8 cellular contexts compared by ENCODE assay signal in the genomic region with DNA sequence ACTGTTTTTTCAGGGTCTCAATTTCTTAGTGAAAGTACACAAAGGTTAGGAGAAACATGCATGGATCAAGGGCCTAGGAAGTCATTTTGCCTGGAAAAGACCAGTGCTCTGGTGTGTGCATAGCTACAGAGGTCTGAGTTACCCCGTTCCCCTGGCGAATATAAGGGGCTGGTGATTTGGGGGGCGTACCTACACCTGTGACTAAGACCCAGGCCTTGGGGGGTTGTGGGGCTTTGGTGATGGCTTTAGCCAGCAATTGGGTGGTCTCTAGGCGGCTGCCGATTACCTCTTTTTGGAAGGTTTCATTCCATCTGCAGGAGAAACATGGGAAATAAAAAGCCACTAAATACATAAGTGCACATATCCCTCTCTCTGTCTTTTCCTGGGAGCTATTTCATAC. TPM values are rescaled to one million over a fixed set of nuclear protein-coding genes. Genes with fewer than 3 reads are reported as not detected.
A peak's percentile ranks its signal among the peaks of the same experiment; 100 is the strongest.
DNase-seq lines count a peak whose midpoint lies in the region; ATAC-seq and TF ChIP-seq lines count a peak whose summit lies in the region.

No MANE protein-coding gene starts in this region.

- peaks cover 0 to 2% (median 0%) of the 10 kb centered on the region in 8 donors for H3K9me3 Mint-ChIP-seq in CD4-positive, alpha-beta memory T cell
- H3K9me3 Mint-ChIP-seq in effector memory CD8-positive, alpha-beta T cell, result no peaks in the 10 kb centered on the region

- POLR2A ChIA-PET in CD4-positive, alpha-beta memory T cell (lab: Charles Lee; ENCODE audit: partially characterized antibody), result interaction anchor here (0.8 to 9.9 kb wide), 16 partner anchors 14 to 1120 kb away, joined by 3 to 215 read pairs (median 8); partner anchors contain the start of genes ADCY4, CBLN3, CHMP4A and DHRS1

- peak overlapping the region; percentile 57 to 85 for H3K4me3 ChIP-seq in CD4-positive, alpha-beta memory T cell (ENCODE audit: low read length in 2 of 2)
- H3K4me3 ChIP-seq in OCI-LY3 (ENCODE audit: low read length) (peak overlapping the region; percentile 95), neuronal stem cell (ENCODE audit: low read length in 2 of 2) (peak overlapping the region; percentile 80 to 94)

- no peaks in the 10 kb centered on the region for H3K79me1 ChIP-seq in neuronal stem cell (ENCODE audit: low read depth, low read length)

- H4K8ac ChIP-seq in neuronal stem cell (ENCODE audit: low read depth, low read length), result no peak overlapping the region

- no peak overlapping the region for H3K18ac ChIP-seq in neuronal stem cell (ENCODE audit: low read length)

- H3K27me3 Mint-ChIP-seq in CD4-positive, alpha-beta memory T cell, result no peaks in the 10 kb centered on the region
- no peaks in the 10 kb centered on the region for H3K27me3 Mint-ChIP-seq in effector memory CD8-positive, alpha-beta T cell

- no peak overlapping the region for H3K4ac ChIP-seq in neuronal stem cell (ENCODE audit: low read length)

- peaks cover 26 to 67% (median 50%) of the 10 kb centered on the region in 4 donors for H3K4me1 Mint-ChIP-seq in CD4-positive, alpha-beta memory T cell
- peaks cover 38% of the 10 kb centered on the region in 2 donors for H3K4me1 Mint-ChIP-seq in effector memory CD8-positive, alpha-beta T cell (ENCODE audit: low read depth in 2 of 2)

- no peak overlapping the region for H2BK15ac ChIP-seq in neuronal stem cell (ENCODE audit: low read length)

- no peaks in the 10 kb centered on the region for H4K20me1 ChIP-seq in OCI-LY3 (ENCODE audit: insufficient read depth, low read length)

- H3K4me2 ChIP-seq in OCI-LY3 (ENCODE audit: low read length) (peak overlapping the region; percentile 98), neuronal stem cell (ENCODE audit: insufficient read depth, low read length, poor library complexity, severe bottlenecking) (peak overlapping the region; percentile 85)

- H3K14ac ChIP-seq in neuronal stem cell (ENCODE audit: low read length), result no peak overlapping the region

- H4K91ac ChIP-seq in neuronal stem cell (ENCODE audit: low read depth, low read length, poor library complexity), result no peak overlapping the region

- H2BK5ac ChIP-seq in neuronal stem cell (ENCODE audit: low read length), result no peak overlapping the region

- peak overlapping the region; percentile 87 to 97 (median 92) for H3K4me3 Mint-ChIP-seq in CD4-positive, alpha-beta memory T cell
- H3K4me3 Mint-ChIP-seq in effector memory CD8-positive, alpha-beta T cell, result peak overlapping the region; percentile 92

- no peak for TF ChIP-seq CTCF in OCI-LY3 (IDR thresholded peaks at IDR 0.05; ENCODE audit: low read depth, low read length)

- H3K9ac ChIP-seq in OCI-LY3 (ENCODE audit: low read length) (peak overlapping the region; percentile 99), neuronal stem cell (ENCODE audit: low read depth, low read length, poor library complexity) (no peak overlapping the region)

- H3K27me3 ChIP-seq in CD4-positive, alpha-beta memory T cell (ENCODE audit: insufficient read depth, low read length), result no peaks in the 10 kb centered on the region
- H3K27me3 ChIP-seq in OCI-LY3 (ENCODE audit: low read depth, low read length) (no peaks in the 10 kb centered on the region), neuronal stem cell (ENCODE audit: control insufficient read depth in 3 of 3, insufficient read depth in 3 of 3, low read depth in 1 of 3, low read length in 3 of 3) (no peaks in the 10 kb centered on the region)

- peaks cover 27% of the 10 kb centered on the region for H3K79me2 ChIP-seq in OCI-LY3 (ENCODE audit: low read length)

- peak overlapping the region; percentile 93 for H3K27ac ChIP-seq in CD4-positive, alpha-beta memory T cell (ENCODE audit: low read depth, low read length)
- H3K27ac ChIP-seq in OCI-LY3 (ENCODE audit: low read length), result peak overlapping the region; percentile 85; the same call in 1 of the 2 replicates
- no peak overlapping the region for H3K27ac ChIP-seq in neuronal stem cell (replicated peaks; ENCODE audit: low read length)

- H2BK120ac ChIP-seq in neuronal stem cell (ENCODE audit: low read depth, low read length), result no peak overlapping the region

- no peaks in the 10 kb centered on the region for H3K9me3 ChIP-seq in CD4-positive, alpha-beta memory T cell (ENCODE audit: control insufficient read depth in 1 of 2, low read length in 2 of 2)
- H3K9me3 ChIP-seq in OCI-LY3 (ENCODE audit: insufficient read depth, low read length) (no peaks in the 10 kb centered on the region), neuronal stem cell (replicated peaks in 1 of 2; ENCODE audit: control insufficient read depth in 2 of 2, insufficient read depth in 1 of 2, low read depth in 1 of 2, low read length in 2 of 2) (no peaks in the 10 kb centered on the region)

- H2AK5ac ChIP-seq in neuronal stem cell (ENCODE audit: low read depth, low read length), result no peak overlapping the region

- H2AFZ ChIP-seq in OCI-LY3 (ENCODE audit: low read depth, low read length) (no peak overlapping the region), neuronal stem cell (ENCODE audit: low read length) (peak overlapping the region; percentile 91)

- ATAC-seq in effector memory CD8-positive, alpha-beta T cell (replicated peaks), result no peak
- no peak for ATAC-seq in GM21528 (IDR thresholded peaks at IDR 0.05; ENCODE audit: low FRiP score, unreplicated experiment)
- no peak for ATAC-seq in GM21526 (IDR thresholded peaks at IDR 0.05; ENCODE audit: low FRiP score, unreplicated experiment)
- no peak for ATAC-seq in GM19035 (IDR thresholded peaks at IDR 0.05; ENCODE audit: unreplicated experiment)

- peaks cover 33% of the 10 kb centered on the region for H3K36me3 ChIP-seq in CD4-positive, alpha-beta memory T cell (ENCODE audit: insufficient read depth, low read length)
- H3K36me3 ChIP-seq in OCI-LY3 (replicated peaks; ENCODE audit: low read depth, low read length) (peaks cover 41% of the 10 kb centered on the region), neuronal stem cell (replicated peaks in 1 of 2; ENCODE audit: control insufficient read depth in 2 of 2, insufficient read depth in 2 of 2, low read length in 2 of 2) (peaks cover 23 to 58% of the 10 kb centered on the region in 2 donors)

- peaks cover 19 to 52% of the 10 kb centered on the region in 2 donors for H3K36me3 Mint-ChIP-seq in CD4-positive, alpha-beta memory T cell
- peaks cover 46% of the 10 kb centered on the region for H3K36me3 Mint-ChIP-seq in effector memory CD8-positive, alpha-beta T cell (ENCODE audit: insufficient read depth)

- CTCF ChIA-PET in CD4-positive, alpha-beta memory T cell (lab: Charles Lee; ENCODE audit: partially characterized antibody), result interaction anchor here (0.7 to 24.1 kb wide), 8 partner anchors 10 to 246 kb away, joined by 3 to 791 read pairs (median 4); partner anchors contain the start of genes ADCY4, CBLN3, KHNYN and RIPK3

- peak overlapping the region; percentile 93 to 99 (median 99) for H3K27ac Mint-ChIP-seq in CD4-positive, alpha-beta memory T cell
- peak overlapping the region; percentile 94 to 97 for H3K27ac Mint-ChIP-seq in effector memory CD8-positive, alpha-beta T cell

- WGBS in neuronal stem cell (ENCODE audit: extremely low coverage in 2 of 2, insufficient read length in 2 of 2, insufficient replicate concordance in 1 of 2), 2 donors, result no CpG with 5 or more reads among the region's 5 CpGs

- H3K4me1 ChIP-seq in CD4-positive, alpha-beta memory T cell (ENCODE audit: insufficient read depth, low read length), result peaks cover 36% of the 10 kb centered on the region
- H3K4me1 ChIP-seq in OCI-LY3 (ENCODE audit: low read length) (peaks cover 12% of the 10 kb centered on the region), neuronal stem cell (ENCODE audit: control insufficient read depth in 2 of 2, insufficient read depth in 1 of 2, low read depth in 1 of 2, low read length in 2 of 2) (peaks cover 3 to 11% of the 10 kb centered on the region in 2 donors)

- no peak overlapping the region for H2BK12ac ChIP-seq in neuronal stem cell (ENCODE audit: low read length)

- no peak for DNase-seq in CD4-positive, alpha-beta memory T cell
- DNase-seq in effector memory CD8-positive, alpha-beta T cell, result no peak
- no peak for DNase-seq in neuronal stem cell (ENCODE audit: low spot score)
- DNase-seq in GM03348 (ENCODE audit: low spot score), result no peak

- H3K23ac ChIP-seq in neuronal stem cell (ENCODE audit: low read depth, low read length, poor library complexity), result no peak overlapping the region

- intact Hi-C loops in CD4-positive, alpha-beta memory T cell (cut with micrococcal nuclease), result loop anchor here (5.0 to 10.0 kb wide), 3 partner anchors 236 to 977 kb away; partner anchors contain the start of genes NGDN and THTPA

RNA-seq across cellular contexts. Expression of gene SDR39U1, which starts 1.1 kb away (rescaled TPM):
- 100 to 1,000 TPM; 102 to 109 TPM for total RNA-seq in CD4-positive, alpha-beta memory T cell
- polyA plus RNA-seq in CD4-positive, alpha-beta memory T cell, result 10 to 100 TPM; 43.2 to 56.8 TPM
- polyA plus RNA-seq in neuronal stem cell (2013, experiment 1 of 2), result 56.9 TPM
- polyA plus RNA-seq in neuronal stem cell (2013, experiment 2 of 2), result 53.2 TPM

RNA-seq across cellular contexts. Expression of gene KHNYN, which starts 11.7 kb away (rescaled TPM):
- total RNA-seq in CD4-positive, alpha-beta memory T cell, result 100 to 1,000 TPM; 137 to 142 TPM
- polyA plus RNA-seq in CD4-positive, alpha-beta memory T cell, result 10 to 100 TPM; 11.6 to 21.4 TPM
- 18.3 TPM for polyA plus RNA-seq in neuronal stem cell (2013, experiment 1 of 2)
- 18.2 TPM for polyA plus RNA-seq in neuronal stem cell (2013, experiment 2 of 2)

RNA-seq across cellular contexts. Expression of gene CBLN3, which starts 12.0 kb away (rescaled TPM):
- total RNA-seq in CD4-positive, alpha-beta memory T cell, result 1 to 10 TPM; 3.8 to 6.1 TPM
- polyA plus RNA-seq in CD4-positive, alpha-beta memory T cell, result under 1 TPM in 1 of 2 donors, not detected in 1; 0.41 TPM
- polyA plus RNA-seq in neuronal stem cell (2013, experiment 1 of 2), result 0.59 TPM
- 0.32 TPM for polyA plus RNA-seq in neuronal stem cell (2013, experiment 2 of 2)

RNA-seq across cellular contexts. Expression of gene NYNRIN, which starts 42.7 kb away (rescaled TPM):
- under 1 TPM in 1 of 2 experiments, not detected in 1; 0.32 TPM for total RNA-seq in CD4-positive, alpha-beta memory T cell
- under 1 TPM in 1 of 2 donors, not detected in 1; 0.02 TPM for polyA plus RNA-seq in CD4-positive, alpha-beta memory T cell
- polyA plus RNA-seq in neuronal stem cell (2013, experiment 1 of 2), result 16.1 TPM
- 16.0 TPM for polyA plus RNA-seq in neuronal stem cell (2013, experiment 2 of 2)
